ENCODE assay signal across 1 cellular context in the genomic region with DNA sequence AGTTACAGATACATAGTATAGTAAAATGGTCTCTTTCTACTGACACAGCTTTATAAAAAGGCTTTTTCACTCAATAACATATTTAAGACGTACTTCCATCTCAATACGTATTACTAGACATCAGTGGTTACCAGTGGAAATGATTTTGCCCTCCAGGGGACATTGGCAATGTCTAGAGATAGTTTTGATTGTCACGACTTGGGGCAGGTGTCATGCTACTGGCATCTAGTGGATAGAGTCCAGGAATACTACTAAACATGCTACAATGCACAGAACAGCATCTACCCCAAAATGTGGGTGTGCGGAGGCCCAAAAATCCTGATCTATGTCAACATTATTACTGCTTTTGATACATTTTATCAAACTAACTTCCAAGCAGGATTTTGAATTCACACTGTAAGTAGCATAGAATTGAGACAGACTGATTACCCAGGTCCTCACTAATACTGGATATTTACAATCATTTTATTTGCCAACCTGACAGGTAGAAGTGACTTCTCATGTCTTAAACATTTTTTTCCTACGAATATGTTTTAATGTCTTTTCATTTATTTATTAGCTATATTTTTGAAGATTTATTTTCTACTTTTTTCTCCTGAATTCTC.
TF ChIP-seq lines count a peak whose summit lies in the region.

No MANE protein-coding gene starts in this region.

TF ChIP-seq in GM23338, 12 proteins besides CTCF, POLR2A, EP300 and RAD21:
- TF ChIP-seq, protein P1, sequence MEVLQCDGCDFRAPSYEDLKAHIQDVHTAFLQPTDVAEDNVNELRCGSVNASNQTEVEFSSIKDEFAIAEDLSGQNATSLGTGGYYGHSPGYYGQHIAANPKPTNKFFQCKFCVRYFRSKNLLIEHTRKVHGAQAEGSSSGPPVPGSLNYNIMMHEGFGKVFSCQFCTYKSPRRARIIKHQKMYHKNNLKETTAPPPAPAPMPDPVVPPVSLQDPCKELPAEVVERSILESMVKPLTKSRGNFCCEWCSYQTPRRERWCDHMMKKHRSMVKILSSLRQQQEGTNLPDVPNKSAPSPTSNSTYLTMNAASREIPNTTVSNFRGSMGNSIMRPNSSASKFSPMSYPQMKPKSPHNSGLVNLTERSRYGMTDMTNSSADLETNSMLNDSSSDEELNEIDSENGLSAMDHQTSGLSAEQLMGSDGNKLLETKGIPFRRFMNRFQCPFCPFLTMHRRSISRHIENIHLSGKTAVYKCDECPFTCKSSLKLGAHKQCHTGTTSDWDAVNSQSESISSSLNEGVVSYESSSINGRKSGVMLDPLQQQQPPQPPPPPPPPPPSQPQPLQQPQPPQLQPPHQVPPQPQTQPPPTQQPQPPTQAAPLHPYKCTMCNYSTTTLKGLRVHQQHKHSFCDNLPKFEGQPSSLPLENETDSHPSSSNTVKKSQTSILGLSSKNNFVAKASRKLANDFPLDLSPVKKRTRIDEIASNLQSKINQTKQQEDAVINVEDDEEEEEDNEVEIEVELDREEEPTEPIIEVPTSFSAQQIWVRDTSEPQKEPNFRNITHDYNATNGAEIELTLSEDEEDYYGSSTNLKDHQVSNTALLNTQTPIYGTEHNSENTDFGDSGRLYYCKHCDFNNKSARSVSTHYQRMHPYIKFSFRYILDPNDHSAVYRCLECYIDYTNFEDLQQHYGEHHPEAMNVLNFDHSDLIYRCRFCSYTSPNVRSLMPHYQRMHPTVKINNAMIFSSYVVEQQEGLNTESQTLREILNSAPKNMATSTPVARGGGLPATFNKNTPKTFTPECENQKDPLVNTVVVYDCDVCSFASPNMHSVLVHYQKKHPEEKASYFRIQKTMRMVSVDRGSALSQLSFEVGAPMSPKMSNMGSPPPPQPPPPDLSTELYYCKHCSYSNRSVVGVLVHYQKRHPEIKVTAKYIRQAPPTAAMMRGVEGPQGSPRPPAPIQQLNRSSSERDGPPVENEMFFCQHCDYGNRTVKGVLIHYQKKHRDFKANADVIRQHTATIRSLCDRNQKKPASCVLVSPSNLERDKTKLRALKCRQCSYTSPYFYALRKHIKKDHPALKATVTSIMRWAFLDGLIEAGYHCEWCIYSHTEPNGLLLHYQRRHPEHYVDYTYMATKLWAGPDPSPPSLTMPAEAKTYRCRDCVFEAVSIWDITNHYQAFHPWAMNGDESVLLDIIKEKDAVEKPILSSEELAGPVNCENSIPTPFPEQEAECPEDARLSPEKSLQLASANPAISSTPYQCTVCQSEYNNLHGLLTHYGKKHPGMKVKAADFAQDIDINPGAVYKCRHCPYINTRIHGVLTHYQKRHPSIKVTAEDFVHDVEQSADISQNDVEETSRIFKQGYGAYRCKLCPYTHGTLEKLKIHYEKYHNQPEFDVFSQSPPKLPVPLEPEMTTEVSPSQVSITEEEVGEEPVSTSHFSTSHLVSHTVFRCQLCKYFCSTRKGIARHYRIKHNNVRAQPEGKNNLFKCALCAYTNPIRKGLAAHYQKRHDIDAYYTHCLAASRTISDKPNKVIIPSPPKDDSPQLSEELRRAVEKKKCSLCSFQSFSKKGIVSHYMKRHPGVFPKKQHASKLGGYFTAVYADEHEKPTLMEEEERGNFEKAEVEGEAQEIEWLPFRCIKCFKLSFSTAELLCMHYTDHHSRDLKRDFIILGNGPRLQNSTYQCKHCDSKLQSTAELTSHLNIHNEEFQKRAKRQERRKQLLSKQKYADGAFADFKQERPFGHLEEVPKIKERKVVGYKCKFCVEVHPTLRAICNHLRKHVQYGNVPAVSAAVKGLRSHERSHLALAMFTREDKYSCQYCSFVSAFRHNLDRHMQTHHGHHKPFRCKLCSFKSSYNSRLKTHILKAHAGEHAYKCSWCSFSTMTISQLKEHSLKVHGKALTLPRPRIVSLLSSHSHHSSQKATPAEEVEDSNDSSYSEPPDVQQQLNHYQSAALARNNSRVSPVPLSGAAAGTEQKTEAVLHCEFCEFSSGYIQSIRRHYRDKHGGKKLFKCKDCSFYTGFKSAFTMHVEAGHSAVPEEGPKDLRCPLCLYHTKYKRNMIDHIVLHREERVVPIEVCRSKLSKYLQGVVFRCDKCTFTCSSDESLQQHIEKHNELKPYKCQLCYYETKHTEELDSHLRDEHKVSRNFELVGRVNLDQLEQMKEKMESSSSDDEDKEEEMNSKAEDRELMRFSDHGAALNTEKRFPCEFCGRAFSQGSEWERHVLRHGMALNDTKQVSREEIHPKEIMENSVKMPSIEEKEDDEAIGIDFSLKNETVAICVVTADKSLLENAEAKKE (CRISPR knock-in tag; IDR thresholded peaks at IDR 0.05) = no peak
- TF ChIP-seq NANOG (IDR thresholded peaks at IDR 0.05; ENCODE audit: borderline replicate concordance) = no peak
